Comparison of ENCODE assay signal across 17 cellular contexts in the genomic region with DNA sequence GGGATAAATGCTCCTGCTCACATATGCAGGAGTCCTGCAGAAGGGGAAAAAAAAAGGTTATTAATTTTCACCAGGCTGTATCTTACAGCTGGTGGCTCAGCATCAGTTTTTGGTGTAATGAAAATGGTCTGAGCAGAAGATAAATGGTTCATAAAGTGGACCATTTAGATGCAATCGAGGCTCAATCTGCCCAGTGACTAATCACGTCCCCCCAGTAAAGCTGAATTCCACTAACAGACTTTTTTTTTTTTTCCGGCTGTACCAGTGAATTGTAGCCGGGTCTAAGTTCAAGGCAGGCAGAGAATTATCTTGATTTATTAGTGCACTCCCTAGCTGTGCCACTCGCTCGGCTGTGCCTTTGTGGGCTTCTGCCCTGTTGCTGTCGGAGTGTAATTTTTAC.
DNase-seq lines count a peak whose midpoint lies in the region; TF ChIP-seq lines count a peak whose summit lies in the region.
"Had no signal": no experiment of that assay in that cellular context is flagged by ENCODE, and none has a peak within 500 bp of the region (broad histone marks: within the 10 kb centered on the region; RNA-seq: fewer than 3 reads in every experiment).

No MANE protein-coding gene starts in this region.

- peak overlapping the region; percentile 68 for H3K27ac Mint-ChIP-seq in neural progenitor cell
- no peak overlapping the region for H3K27ac Mint-ChIP-seq in glutamatergic neuron (ENCODE audit: unreplicated experiment)
- H3K27ac Mint-ChIP-seq: CD8-positive, alpha-beta T cell had no signal

- no peak overlapping the region for H3K9ac ChIP-seq in SK-N-SH
- H3K9ac ChIP-seq in neural progenitor cell = no peak overlapping the region
- H3K9ac ChIP-seq: BLaER1 treated with 17β-estradiol and CSF1 and Interleukin-3, amounts not matched to agents 10 nM and 100 nM had no signal

- 4% methylated on average over 7 of the region's 7 CpGs for WGBS in SK-N-SH (ENCODE audit: low lambda C conversion rate)
- 61% methylated on average over 7 of the region's 7 CpGs for WGBS in esophagus muscularis mucosa

- H4K20me1 ChIP-seq in SK-N-SH (ENCODE audit: insufficient read depth) (no peaks in the 10 kb centered on the region), neural progenitor cell (ENCODE audit: low read depth) (no peaks in the 10 kb centered on the region)
- H4K20me1 ChIP-seq: BLaER1 treated with 17β-estradiol and CSF1 and Interleukin-3, amounts not matched to agents 10 nM and 100 nM had no signal

- H3F3A ChIP-seq in SK-N-SH (replicated peaks; ENCODE audit: insufficient read depth) (no peaks in the 10 kb centered on the region), neural progenitor cell (ENCODE audit: low read depth) (no peaks in the 10 kb centered on the region)

- H3K36me3 ChIP-seq in BE2C (no peaks in the 10 kb centered on the region), SK-N-SH (replicated peaks in 1 of 2; ENCODE audit: control insufficient read depth in 1 of 2, insufficient read depth in 2 of 2, low read length in 1 of 2) (no peaks in the 10 kb centered on the region), esophagus muscularis mucosa (no peaks in the 10 kb centered on the region), neural progenitor cell (no peaks in the 10 kb centered on the region)
- H3K36me3 ChIP-seq: BLaER1 treated with 17β-estradiol and CSF1 and Interleukin-3, amounts not matched to agents 10 nM and 100 nM; HAP-1 had no signal

- H3K4me1 Mint-ChIP-seq in neural progenitor cell (peaks cover 20% of the 10 kb centered on the region), glutamatergic neuron (ENCODE audit: low read depth, unreplicated experiment) (peaks cover 23% of the 10 kb centered on the region)

- H3K9me3 Mint-ChIP-seq in neural progenitor cell (peaks cover 4% of the 10 kb centered on the region), glutamatergic neuron (ENCODE audit: unreplicated experiment) (peaks cover 2% of the 10 kb centered on the region)
- H3K9me3 Mint-ChIP-seq: CD8-positive, alpha-beta T cell had no signal

- no peaks in the 10 kb centered on the region for H3K27me3 ChIP-seq in BE2C
- no peaks in the 10 kb centered on the region for H3K27me3 ChIP-seq in SK-N-SH (ENCODE audit: insufficient read depth)
- no peaks in the 10 kb centered on the region for H3K27me3 ChIP-seq in esophagus muscularis mucosa
- no peaks in the 10 kb centered on the region for H3K27me3 ChIP-seq in neural progenitor cell
- H3K27me3 ChIP-seq: BLaER1 treated with 17β-estradiol and CSF1 and Interleukin-3, amounts not matched to agents 10 nM and 100 nM had no signal

- TF ChIP-seq POLR2A in esophagus muscularis mucosa (IDR thresholded peaks at IDR 0.05; ENCODE audit: low read depth) = no peak

- peak in 1 of 2 experiments; percentile 92; a peak in 2 of 4 replicates for TF ChIP-seq EP300 in SK-N-SH (IDR thresholded peaks at IDR 0.05; ENCODE audit: borderline replicate concordance in 1 of 2, low read depth in 1 of 2, low read length in 1 of 2)
- no peak for TF ChIP-seq EP300 in esophagus muscularis mucosa (IDR thresholded peaks at IDR 0.05)

- TF ChIP-seq RAD21 in SK-N-SH (IDR thresholded peaks at IDR 0.05; ENCODE audit: low read length) = no peak; the same call in none of the 2 replicates

- H2AFZ ChIP-seq in SK-N-SH (ENCODE audit: low read depth) = no peak overlapping the region
- H2AFZ ChIP-seq in neural progenitor cell (replicated peaks) = no peak overlapping the region

- TF ChIP-seq CTCF in BE2C (IDR thresholded peaks at IDR 0.05; ENCODE audit: low read depth, low read length) (no peak), SK-N-SH (IDR thresholded peaks at IDR 0.05) (no peak), esophagus muscularis mucosa (IDR thresholded peaks at IDR 0.05) (no peak), neural progenitor cell (IDR thresholded peaks at IDR 0.05) (no peak), glutamatergic neuron (IDR thresholded peaks at IDR 0.05; ENCODE audit: partially characterized antibody, unreplicated experiment) (no peak)

- H3K4me2 ChIP-seq in SK-N-SH = no peak overlapping the region
- no peak overlapping the region for H3K4me2 ChIP-seq in neural progenitor cell
- H3K4me2 ChIP-seq: A549; BLaER1 treated with 17β-estradiol and CSF1 and Interleukin-3, amounts not matched to agents 10 nM and 100 nM had no signal

- CTCF ChIA-PET in SK-N-SH (lab: Yijun Ruan, JAX) = interaction anchor here (1.8 kb wide), 1 partner anchor 211 kb away, joined by 12 read pairs; no protein-coding TSS in a partner anchor

- intact Hi-C loops in esophagus muscularis mucosa (cut with DNase I) = no loop called here

- H3K4me3 ChIP-seq in BE2C (ENCODE audit: low read depth, low read length) = peak overlapping the region; percentile 23; the same call in 1 of the 2 replicates
- peak overlapping the region in 1 of 2 experiments; percentile 1; a peak in 1 of 4 replicates for H3K4me3 ChIP-seq in SK-N-SH (ENCODE audit: low read depth in 2 of 2, low read length in 1 of 2)
- no peak overlapping the region for H3K4me3 ChIP-seq in esophagus muscularis mucosa
- H3K4me3 ChIP-seq in neural progenitor cell = no peak overlapping the region
- H3K4me3 ChIP-seq: A549; BLaER1 treated with 17β-estradiol and CSF1 and Interleukin-3, amounts not matched to agents 10 nM and 100 nM; HAP-1 had no signal

- H3K9me2 ChIP-seq in SK-N-SH = no peaks in the 10 kb centered on the region

- H3K9me3 ChIP-seq in BE2C (no peaks in the 10 kb centered on the region), SK-N-SH (no peaks in the 10 kb centered on the region), esophagus muscularis mucosa (no peaks in the 10 kb centered on the region), neural progenitor cell (ENCODE audit: low read depth) (no peaks in the 10 kb centered on the region)
- H3K9me3 ChIP-seq: A549; BLaER1 treated with 17β-estradiol and CSF1 and Interleukin-3, amounts not matched to agents 10 nM and 100 nM; HAP-1 had no signal

- POLR2A ChIA-PET in SK-N-SH (lab: Yijun Ruan, JAX) = interaction anchor here (1.1 to 1.5 kb wide), 3 partner anchors 16 to 260 kb away, joined by 3 to 9 read pairs (median 5); no protein-coding TSS in a partner anchor

- H3K27me3 Mint-ChIP-seq in neural progenitor cell (ENCODE audit: insufficient read depth, low read depth) (peaks cover 7% of the 10 kb centered on the region), glutamatergic neuron (ENCODE audit: unreplicated experiment) (no peaks in the 10 kb centered on the region)

- H3K79me2 ChIP-seq in SK-N-SH (ENCODE audit: insufficient read depth) = no peaks in the 10 kb centered on the region
- H3K79me2 ChIP-seq in neural progenitor cell (ENCODE audit: low read depth) = no peaks in the 10 kb centered on the region

- DNase-seq in BE2C (peak; percentile 45), SK-N-SH (peak; percentile 61), esophagus muscularis mucosa (ENCODE audit: extremely low spot score) (peak; percentile 21), neural progenitor cell (ENCODE audit: low spot score) (no peak), AG08395 (ENCODE audit: low spot score) (no peak), NCI-H510A (lab: John Stamatoyannopoulos, UW) (no peak), glutamatergic neuron (no peak), NCI-H2227 treated with DMSO at 0.1 percent for 48 hours (lab: John Stamatoyannopoulos, UW) (no peak)
- DNase-seq: Calu3; CD8-positive, alpha-beta T cell; DMS79 treated with DMSO at 0.1 percent for 48 hours; GF-D8; IMR-90 had no signal

- H3K4me3 Mint-ChIP-seq in neural progenitor cell (no peak overlapping the region), glutamatergic neuron (ENCODE audit: unreplicated experiment) (no peak overlapping the region)
- H3K4me3 Mint-ChIP-seq: CD8-positive, alpha-beta T cell had no signal

- H3K36me3 Mint-ChIP-seq in neural progenitor cell (no peaks in the 10 kb centered on the region), glutamatergic neuron (ENCODE audit: unreplicated experiment) (no peaks in the 10 kb centered on the region)
- H3K36me3 Mint-ChIP-seq: CD8-positive, alpha-beta T cell had no signal

- peak overlapping the region in 1 of 2 experiments; percentile 96; a peak in 2 of 4 replicates for H3K27ac ChIP-seq in SK-N-SH (ENCODE audit: low read depth in 2 of 2, low read length in 1 of 2)
- no peak overlapping the region for H3K27ac ChIP-seq in esophagus muscularis mucosa (replicated peaks in 1 of 4)
- H3K27ac ChIP-seq in neural progenitor cell = no peak overlapping the region
- H3K27ac ChIP-seq: 22Rv1; A549; BLaER1 treated with 17β-estradiol and CSF1 and Interleukin-3, amounts not matched to agents 10 nM and 100 nM had no signal

- H3K4me1 ChIP-seq in BE2C = peaks cover 14% of the 10 kb centered on the region
- H3K4me1 ChIP-seq in SK-N-SH (ENCODE audit: control insufficient read depth in 1 of 2, insufficient read depth in 2 of 2, low read depth in 1 of 2, low read length in 1 of 2) = peaks cover 0 to 28% of the 10 kb centered on the region in 2 experiments; a peak in 2 of 4 replicates
- H3K4me1 ChIP-seq in esophagus muscularis mucosa = no peaks in the 10 kb centered on the region
- H3K4me1 ChIP-seq in neural progenitor cell = peaks cover 6% of the 10 kb centered on the region
- H3K4me1 ChIP-seq: A549, HAP-1 had no signal

TF ChIP-seq in SK-N-SH, 30 proteins besides CTCF, POLR2A, EP300 and RAD21 (continues in another document):
- TF ChIP-seq RXRA (IDR thresholded peaks at IDR 0.05; ENCODE audit: borderline replicate concordance, low read depth) (no peak), MEF2A (IDR thresholded peaks at IDR 0.05; ENCODE audit: borderline replicate concordance, low read depth) (no peak), NFIC (IDR thresholded peaks at IDR 0.05; ENCODE audit: borderline replicate concordance) (no peak), POLR2AphosphoS5 (IDR thresholded peaks at IDR 0.05; ENCODE audit: low read depth, low read length) (no peak), RCOR1 (IDR thresholded peaks at IDR 0.05; ENCODE audit: low read length) (peak; percentile 23; the same call in 1 of the 2 replicates), FOXJ3 (CRISPR knock-in tag; IDR thresholded peaks at IDR 0.05) (0 out of 2 replicates have a peak, but pooled peaks have one; percentile 58), YY1 (IDR thresholded peaks at IDR 0.05; ENCODE audit: low read depth) (no peak), ELF1 (IDR thresholded peaks at IDR 0.05) (no peak), CHD2 (IDR thresholded peaks at IDR 0.05; ENCODE audit: low read length, partially characterized antibody) (peak; percentile 70), GATA2 (CRISPR knock-in tag; IDR thresholded peaks at IDR 0.05) (peak; percentile 68), FOSL2 (IDR thresholded peaks at IDR 0.05; ENCODE audit: borderline replicate concordance, low read depth) (no peak), RFX5 (IDR thresholded peaks at IDR 0.05; ENCODE audit: low read length) (peak; percentile 98)

Comparison
In these comparisons a context has a peak if more than half of its experiments do, and no peak if none do; other contexts are left out.
1. DNase-seq: peak in BE2C (single experiment), SK-N-SH (single experiment) and esophagus muscularis mucosa (single experiment); none in neural progenitor cell (single experiment), AG08395 (single experiment), NCI-H510A (single experiment), glutamatergic neuron (single experiment) and NCI-H2227 treated with DMSO at 0.1 percent for 48 hours (single experiment).